ENCODE assay signal across 19 cellular contexts in genomic region chr7:76354516-76354915, GRCh38. TPM values are rescaled to one million over a fixed set of nuclear protein-coding genes. Genes with fewer than 3 reads are reported as not detected.
DNase-seq lines count a peak whose midpoint lies in the region; TF ChIP-seq lines count a peak whose summit lies in the region.
"Had no signal": no experiment of that assay in that cellular context is flagged by ENCODE, and none has a peak within 500 bp of the region (broad histone marks: within the 10 kb centered on the region; RNA-seq: fewer than 3 reads in every experiment).

No MANE protein-coding gene starts in this region.

- WGBS in H9 (ENCODE audit: extremely low coverage, insufficient read length, low lambda C conversion rate): no CpG with 5 or more reads among the region's 4 CpGs

- no peaks in the 10 kb centered on the region for H4K20me1 ChIP-seq in H9 (ENCODE audit: control insufficient read depth, insufficient read depth, insufficient read length)

- H3K27me3 ChIP-seq in BE2C: no peaks in the 10 kb centered on the region
- no peaks in the 10 kb centered on the region for H3K27me3 ChIP-seq in H9 (ENCODE audit: insufficient read depth, low read length)
- H3K27me3 ChIP-seq: neutrophil, suprapubic skin had no signal

- no peak overlapping the region for H2BK120ac ChIP-seq in H9 (ENCODE audit: low read depth, low read length, poor library complexity, severe bottlenecking)

- H2BK5ac ChIP-seq in H9 (ENCODE audit: insufficient read length, low read length): no peak overlapping the region

- H4K5ac ChIP-seq in H9 (ENCODE audit: insufficient read length, low read depth, low read length): no peak overlapping the region

- H3K4ac ChIP-seq in H9 (ENCODE audit: low read depth, low read length): no peak overlapping the region

- H3K27ac ChIP-seq in H9 (ENCODE audit: insufficient read length, low read depth, low read length): no peak overlapping the region
- H3K27ac ChIP-seq in caudate nucleus (ENCODE audit: low read depth, low read length): peak overlapping the region; percentile 73
- H3K27ac ChIP-seq: neutrophil, suprapubic skin had no signal

- no peak overlapping the region for H3K23ac ChIP-seq in H9 (ENCODE audit: insufficient read length, low read depth, low read length)

- H3K4me1 Mint-ChIP-seq in H9 (peaks cover 40 to 44% of the 10 kb centered on the region in 2 experiments), neural crest cell (peaks cover 36% of the 10 kb centered on the region)

- no peak for TF ChIP-seq CTCF in BE2C (IDR thresholded peaks at IDR 0.05; ENCODE audit: low read depth, low read length)
- TF ChIP-seq CTCF in H9 (conservative IDR thresholded peaks at IDR 0.05): no peak
- TF ChIP-seq CTCF in neural crest cell (conservative IDR thresholded peaks at IDR 0.05): no peak

- H3K27ac Mint-ChIP-seq in H9 (peak overlapping the region in 1 of 3 experiments; percentile 41; a peak in 2 of 7 replicates), neural crest cell (ENCODE audit: unreplicated experiment) (no peak overlapping the region)
- H3K27ac Mint-ChIP-seq: activated CD8-positive, alpha-beta memory T cell treated with anti-CD3 and anti-CD28 coated beads, Interleukin-2, amount 10 ng/mL, durations not matched to agents 7 days and 5 days had no signal

- H3K9me3 Mint-ChIP-seq in H9 (peaks cover 0 to 4% of the 10 kb centered on the region in 2 experiments; a peak in 4 of 5 replicates), neural crest cell (peaks cover 2% of the 10 kb centered on the region)

- H2BK15ac ChIP-seq in H9 (ENCODE audit: low read depth, low read length): no peak overlapping the region

- peaks cover 73% of the 10 kb centered on the region for H3K36me3 ChIP-seq in BE2C

- no peak for DNase-seq in BE2C
- DNase-seq in H9: no peak
- DNase-seq in caudate nucleus (lab: John Stamatoyannopoulos, UW): no peak
- no peak for DNase-seq in neural crest cell (ENCODE audit: low read depth, low spot score)
- DNase-seq in A172 (ENCODE audit: low spot score): no peak
- no peak for DNase-seq in DMS114 treated with DMSO at 0.1 percent for 48 hours (lab: John Stamatoyannopoulos, UW; ENCODE audit: unreplicated experiment)
- DNase-seq in activated CD4-positive, alpha-beta T cell treated with anti-CD3 and anti-CD28 coated beads, Interleukin-2, amount 50 U/mL, for 4 hours: no peak
- DNase-seq in activated CD8-positive, alpha-beta memory T cell treated with anti-CD3 and anti-CD28 coated beads, Interleukin-2, amount 50 U/mL, for 4 hours: no peak
- DNase-seq: activated CD8-positive, alpha-beta memory T cell treated with anti-CD3 and anti-CD28 coated beads, Interleukin-2, amount 10 ng/mL, durations not matched to agents 7 days and 5 days; activated naive CD4-positive, alpha-beta T cell; AML-193; GDM1; NCI-H1048; NCI-H2107; NCI-H524; SHP77 treated with DMSO at 0.1 percent for 48 hours; stimulated activated CD4-positive, alpha-beta T cell treated with anti-CD3 and anti-CD28 coated beads, Interleukin-2, amount 100 ng/mL, for 48 hours had no signal

- H2BK20ac ChIP-seq in H9 (ENCODE audit: low read depth, low read length, poor library complexity, severe bottlenecking): no peak overlapping the region

- H4K91ac ChIP-seq in H9 (ENCODE audit: insufficient read length, low read depth, low read length): no peak overlapping the region

- H3K27me3 Mint-ChIP-seq in H9 (ENCODE audit: low read depth): no peaks in the 10 kb centered on the region
- H3K27me3 Mint-ChIP-seq in neural crest cell (ENCODE audit: low read depth): no peaks in the 10 kb centered on the region
- H3K27me3 Mint-ChIP-seq: activated CD8-positive, alpha-beta memory T cell treated with anti-CD3 and anti-CD28 coated beads, Interleukin-2, amount 10 ng/mL, durations not matched to agents 7 days and 5 days had no signal

- H2AK5ac ChIP-seq in H9 (ENCODE audit: insufficient read length, low read length): no peak overlapping the region

- H3K4me3 Mint-ChIP-seq in H9 (peak overlapping the region in 1 of 2 experiments; percentile 19; a peak in 1 of 5 replicates), neural crest cell (peak overlapping the region; percentile 47)
- H3K4me3 Mint-ChIP-seq: activated CD8-positive, alpha-beta memory T cell treated with anti-CD3 and anti-CD28 coated beads, Interleukin-2, amount 10 ng/mL, durations not matched to agents 7 days and 5 days had no signal

- peaks cover 6% of the 10 kb centered on the region for H3K23me2 ChIP-seq in H9 (ENCODE audit: insufficient read length, low read depth, low read length, poor library complexity, severe bottlenecking)

- H3K36me3 Mint-ChIP-seq in H9 (ENCODE audit: insufficient read depth in 1 of 3, low read depth in 3 of 3) (peaks cover 67 to 82% (median 79%) of the 10 kb centered on the region in 3 experiments), neural crest cell (ENCODE audit: low read depth) (peaks cover 30% of the 10 kb centered on the region)

- no peak overlapping the region for H3K9ac ChIP-seq in H9 (ENCODE audit: extremely low read depth, insufficient read length, low read length)

- no peak overlapping the region for H2BK12ac ChIP-seq in H9 (ENCODE audit: insufficient read length, low read depth, low read length)

- no peak overlapping the region for H3K56ac ChIP-seq in H9 (ENCODE audit: insufficient read length, low read depth, low read length)

- H3K18ac ChIP-seq in H9 (ENCODE audit: insufficient read length, low read depth, low read length): no peak overlapping the region

- H3K9me3 ChIP-seq in BE2C (no peaks in the 10 kb centered on the region), H9 (ENCODE audit: control insufficient read depth, low read depth, low read length) (no peaks in the 10 kb centered on the region)
- H3K9me3 ChIP-seq: neutrophil, suprapubic skin had no signal

- H3K4me2 ChIP-seq in H9 (ENCODE audit: insufficient read depth, insufficient read length, low read length): peak overlapping the region; percentile 25

- no peaks in the 10 kb centered on the region for H3K79me1 ChIP-seq in H9 (ENCODE audit: insufficient read depth, low read depth, low read length, poor library complexity, severe bottlenecking)

- no peak overlapping the region for H4K8ac ChIP-seq in H9 (replicated peaks; ENCODE audit: insufficient read length, low read depth, low read length)

- no peak overlapping the region for H2AFZ ChIP-seq in H9 (ENCODE audit: low read length)

- no peak overlapping the region for H3T11ph ChIP-seq in H9 (ENCODE audit: low read length)

- peaks cover 82% of the 10 kb centered on the region for H3K79me2 ChIP-seq in H9 (ENCODE audit: insufficient read depth, low read length)

- H3K14ac ChIP-seq in H9 (ENCODE audit: insufficient read depth, low read length): no peak overlapping the region

- 0 out of 2 replicates have a peak overlapping the region, but pooled peaks have one; percentile 3 for H3K4me3 ChIP-seq in BE2C (ENCODE audit: low read depth, low read length)
- H3K4me3 ChIP-seq: suprapubic skin had no signal

- H3K4me1 ChIP-seq in BE2C (peaks cover 6% of the 10 kb centered on the region), H9 (ENCODE audit: insufficient read depth, low read length) (peaks cover 5% of the 10 kb centered on the region; the same call in 1 of the 2 replicates)

RNA-seq across cellular contexts. Expression of gene YWHAG, which starts 4.3 kb away (rescaled TPM):
- 288 TPM for polyA plus RNA-seq in BE2C (2012; ENCODE audit: insufficient read depth, insufficient read length, low read depth)
- 241 and 243 TPM in 2 replicates for total RNA-seq in H9 (2021)
- 200 and 209 TPM in 2 replicates for total RNA-seq in neural crest cell
- 149 and 151 TPM in 2 replicates for total RNA-seq in A172 (2014; rRNA removed; shearing (Covaris generic))

RNA-seq across cellular contexts. Expression of gene HSPB1, which starts 52.0 kb away (rescaled TPM):
- polyA plus RNA-seq in BE2C (2012; ENCODE audit: insufficient read depth, insufficient read length, low read depth): 659 TPM
- total RNA-seq in H9 (2021): 175 and 186 TPM in 2 replicates
- total RNA-seq in neural crest cell: 57.1 and 67.2 TPM in 2 replicates
- 235 and 382 TPM in 2 replicates for total RNA-seq in A172 (2014; rRNA removed; shearing (Covaris generic))

RNA-seq across cellular contexts. Expression of gene SSC4D, which starts 55.0 kb away (rescaled TPM):
- polyA plus RNA-seq in BE2C (2012; ENCODE audit: insufficient read depth, insufficient read length, low read depth): 3.5 TPM
- total RNA-seq in H9 (2021) (14.8 and 16.4 TPM in 2 replicates), neural crest cell (1.0 and 1.1 TPM in 2 replicates)
- total RNA-seq in A172 (2014; rRNA removed; shearing (Covaris generic)): 0.76 and 2.4 TPM in 2 replicates
